21 cellular contexts compared by ENCODE assay signal in genomic region chr11:82722236-82722635, GRCh38. TPM values are rescaled to one million over a fixed set of nuclear protein-coding genes. Genes with fewer than 3 reads are reported as not detected.
"Had no signal": no experiment of that assay in that cellular context is flagged by ENCODE, and none has a peak within 500 bp of the region (broad histone marks: within the 10 kb centered on the region; RNA-seq: fewer than 3 reads in every experiment).

No MANE protein-coding gene starts in this region.

- H3K27me3 ChIP-seq: body of pancreas, dorsolateral prefrontal cortex, gastrocnemius medialis, tibial nerve had no signal

- H3K9me3 Mint-ChIP-seq: activated CD4-positive, alpha-beta T cell treated with anti-CD3 and anti-CD28 coated beads, Interleukin-2, amount 10 ng/mL, durations not matched to agents 24 days and 14 days; activated CD8-positive, alpha-beta T cell treated with anti-CD3 and anti-CD28 coated beads for 36 hours; activated naive CD8-positive, alpha-beta T cell treated with anti-CD3 and anti-CD28 coated beads, Interleukin-2, amount 10 ng/mL, durations not matched to agents 7 days and 5 days; activated T-helper 17 cell treated with anti-CD3 and anti-CD28 coated beads, Interleukin-2, amount 50 U/mL, for 72 hours had no signal

- H3K4me3 ChIP-seq: body of pancreas, dorsolateral prefrontal cortex, gastrocnemius medialis, left lung, tibial nerve had no signal

- DNase-seq: activated CD4-positive, alpha-beta T cell treated with anti-CD3 and anti-CD28 coated beads, Interleukin-2, amount 10 ng/mL, durations not matched to agents 24 days and 14 days; activated CD8-positive, alpha-beta T cell treated with anti-CD3 and anti-CD28 coated beads for 36 hours; activated naive CD4-positive, alpha-beta T cell treated with Interleukin-2 at 50 U/mL for 16 hours; activated naive CD8-positive, alpha-beta T cell treated with anti-CD3 and anti-CD28 coated beads, Interleukin-2, amount 10 ng/mL, durations not matched to agents 7 days and 5 days; activated T-cell treated with anti-CD3 and anti-CD28 coated beads, Interleukin-2, amount 50 U/mL, for 1 hour; body of pancreas; caudate nucleus; dorsolateral prefrontal cortex; gastrocnemius medialis; head of caudate nucleus; kidney; left lung; occipital lobe; posterior cingulate gyrus; stimulated activated CD4-positive, alpha-beta T cell treated with anti-CD3 and anti-CD28 coated beads, Interleukin-12 subunit alpha, Interleukin-12 subunit beta, amount 100 ng/mL, for 4 hours; stimulated activated CD4-positive, alpha-beta T cell treated with anti-CD3 and anti-CD28 coated beads, Interleukin-1b, Interleukin-23, amount 100 ng/mL, for 48 hours; stimulated activated CD8-positive, alpha-beta memory T cell treated with anti-CD3 and anti-CD28 coated beads, Interleukin-4, amount 100 ng/mL, for 48 hours; stimulated activated naive CD4-positive, alpha-beta T cell treated with Interleukin-2 at 50 U/mL for 16 hours had no signal

- H3K4me3 Mint-ChIP-seq: activated CD4-positive, alpha-beta T cell treated with anti-CD3 and anti-CD28 coated beads, Interleukin-2, amount 10 ng/mL, durations not matched to agents 24 days and 14 days; activated CD8-positive, alpha-beta T cell treated with anti-CD3 and anti-CD28 coated beads for 36 hours; activated naive CD8-positive, alpha-beta T cell treated with anti-CD3 and anti-CD28 coated beads, Interleukin-2, amount 10 ng/mL, durations not matched to agents 7 days and 5 days; activated T-helper 17 cell treated with anti-CD3 and anti-CD28 coated beads, Interleukin-2, amount 50 U/mL, for 72 hours had no signal

- ATAC-seq: activated CD8-positive, alpha-beta T cell treated with anti-CD3 and anti-CD28 coated beads for 36 hours; activated T-helper 17 cell treated with anti-CD3 and anti-CD28 coated beads, Interleukin-2, amount 50 U/mL, for 72 hours; body of pancreas; gastrocnemius medialis; left lung had no signal

- H3K4me1 ChIP-seq: body of pancreas, gastrocnemius medialis, left lung had no signal

- H3K36me3 ChIP-seq: gastrocnemius medialis, left lung, tibial nerve had no signal

- H3K4me1 Mint-ChIP-seq: activated CD4-positive, alpha-beta T cell treated with anti-CD3 and anti-CD28 coated beads, Interleukin-2, amount 10 ng/mL, durations not matched to agents 24 days and 14 days; activated T-helper 17 cell treated with anti-CD3 and anti-CD28 coated beads, Interleukin-2, amount 50 U/mL, for 72 hours had no signal

- H3K36me3 Mint-ChIP-seq: activated naive CD8-positive, alpha-beta T cell treated with anti-CD3 and anti-CD28 coated beads, Interleukin-2, amount 10 ng/mL, durations not matched to agents 7 days and 5 days had no signal

- H3K9me3 ChIP-seq: body of pancreas, gastrocnemius medialis, left lung, tibial nerve had no signal

- H3K27ac Mint-ChIP-seq: activated CD4-positive, alpha-beta T cell treated with anti-CD3 and anti-CD28 coated beads, Interleukin-2, amount 10 ng/mL, durations not matched to agents 24 days and 14 days; activated CD8-positive, alpha-beta T cell treated with anti-CD3 and anti-CD28 coated beads for 36 hours; activated naive CD8-positive, alpha-beta T cell treated with anti-CD3 and anti-CD28 coated beads, Interleukin-2, amount 10 ng/mL, durations not matched to agents 7 days and 5 days; activated T-helper 17 cell treated with anti-CD3 and anti-CD28 coated beads, Interleukin-2, amount 50 U/mL, for 72 hours had no signal

- H3K27ac ChIP-seq: body of pancreas, gastrocnemius medialis, left lung had no signal

RNA-seq across cellular contexts. Expression of gene FAM181B, which starts 11.4 kb away (rescaled TPM):
- total RNA-seq: activated CD4-positive, alpha-beta T cell treated with anti-CD3 and anti-CD28 coated beads, Interleukin-2, amount 10 ng/mL, durations not matched to agents 24 days and 14 days; activated CD8-positive, alpha-beta T cell treated with anti-CD3 and anti-CD28 coated beads for 36 hours; activated naive CD8-positive, alpha-beta T cell treated with anti-CD3 and anti-CD28 coated beads, Interleukin-2, amount 10 ng/mL, durations not matched to agents 7 days and 5 days; activated T-helper 17 cell treated with anti-CD3 and anti-CD28 coated beads, Interleukin-2, amount 50 U/mL, for 72 hours; left lung had no signal
- polyA plus RNA-seq: fibroblast of lung had no signal
